In genomic region chr17:2023692-2024571, GRCh38 we compare ENCODE assay signal across 8 cellular contexts. TPM values are rescaled to one million over a fixed set of nuclear protein-coding genes. Genes with fewer than 3 reads are reported as not detected.
DNase-seq lines count a peak whose midpoint lies in the region; ATAC-seq, FAIRE-seq and TF ChIP-seq lines count a peak whose summit lies in the region.

No MANE protein-coding gene starts in this region.

- H3K9me3 Mint-ChIP-seq in activated naive CD8-positive, alpha-beta T cell treated with anti-CD3 and anti-CD28 coated beads, Interleukin-2, amount 50 U/mL, for 24 hours: no peaks in the 10 kb centered on the region

- no peaks in the 10 kb centered on the region for H3K9me3 ChIP-seq in right atrium auricular region

- peak overlapping the region in 1 of 2 donors; percentile 75 for H3K27ac ChIP-seq in right atrium auricular region

- no peak for TF ChIP-seq CTCF in right atrium auricular region (IDR thresholded peaks at IDR 0.05)

- H3K36me3 ChIP-seq in right atrium auricular region: no peaks in the 10 kb centered on the region

- H3K27me3 ChIP-seq in right atrium auricular region: no peaks in the 10 kb centered on the region

- H3K4me3 Mint-ChIP-seq in activated naive CD8-positive, alpha-beta T cell treated with anti-CD3 and anti-CD28 coated beads, Interleukin-2, amount 50 U/mL, for 24 hours: peak overlapping the region; percentile 68

- intact Hi-C loops in sciatic nerve (cut with DNase I): loop anchor here (10.0 kb wide), 1 partner anchor 119 kb away; no protein-coding TSS in a partner anchor

- H3K36me3 Mint-ChIP-seq in activated naive CD8-positive, alpha-beta T cell treated with anti-CD3 and anti-CD28 coated beads, Interleukin-2, amount 50 U/mL, for 24 hours (ENCODE audit: low read depth): no peaks in the 10 kb centered on the region

- H3K4me3 ChIP-seq in right atrium auricular region: peak overlapping the region; percentile 43 to 69

- FAIRE-seq in GM19239 (lab: Jason Lieb, UNC): no peak

- no peak for ATAC-seq in activated naive CD8-positive, alpha-beta T cell treated with anti-CD3 and anti-CD28 coated beads, Interleukin-2, amount 50 U/mL, for 24 hours
- peak; percentile 77 for ATAC-seq in sciatic nerve

- H3K4me1 ChIP-seq in right atrium auricular region: peaks cover 0 to 43% of the 10 kb centered on the region in 2 donors

- H3K4me1 Mint-ChIP-seq in activated naive CD8-positive, alpha-beta T cell treated with anti-CD3 and anti-CD28 coated beads, Interleukin-2, amount 50 U/mL, for 24 hours: peaks cover 16% of the 10 kb centered on the region

- H3K27me3 Mint-ChIP-seq in activated naive CD8-positive, alpha-beta T cell treated with anti-CD3 and anti-CD28 coated beads, Interleukin-2, amount 50 U/mL, for 24 hours: peaks cover 36% of the 10 kb centered on the region

- H3K27ac Mint-ChIP-seq in activated naive CD8-positive, alpha-beta T cell treated with anti-CD3 and anti-CD28 coated beads, Interleukin-2, amount 50 U/mL, for 24 hours: no peak overlapping the region

- DNase-seq in GF-D8 (lab: John Stamatoyannopoulos, UW) (peak; percentile 6), NCI-H2227 treated with DMSO at 0.1 percent for 48 hours (lab: John Stamatoyannopoulos, UW) (peak; percentile 11), right atrium auricular region (ENCODE audit: low spot score) (no peak), sciatic nerve (ENCODE audit: low spot score) (peak; percentile 81), GM19239 (ENCODE audit: insufficient read length, low spot score) (no peak), NCI-H187 (lab: John Stamatoyannopoulos, UW) (no peak)
- DNase-seq in activated naive CD8-positive, alpha-beta T cell treated with anti-CD3 and anti-CD28 coated beads, Interleukin-2, amount 50 U/mL, for 24 hours: peak; percentile 24
- no peak for DNase-seq in activated CD4-positive, CD25-positive, alpha-beta regulatory T cell (lab: John Stamatoyannopoulos, UW)

RNA-seq across cellular contexts. Expression of gene RTN4RL1, which starts 1.2 kb away (rescaled TPM):
- total RNA-seq in right atrium auricular region (1 to 10 TPM; 1.8 to 5.0 TPM), sciatic nerve (5.8 TPM)

RNA-seq across cellular contexts. Expression of gene DPH1, which starts 6.0 kb away (rescaled TPM):
- total RNA-seq in right atrium auricular region (10 to 100 TPM; 17.2 to 21.6 TPM), sciatic nerve (37.7 TPM)

RNA-seq across cellular contexts. Expression of gene OVCA2, which starts 17.9 kb away (rescaled TPM):
- total RNA-seq in right atrium auricular region (10 to 100 TPM; 29.6 to 31.7 TPM), sciatic nerve (12.9 TPM)

RNA-seq across cellular contexts. Expression of gene HIC1, which starts 31.0 kb away (rescaled TPM):
- 10 to 100 TPM; 15.5 to 18.0 TPM for total RNA-seq in right atrium auricular region
- 85.0 TPM for total RNA-seq in sciatic nerve

Comparison
In these comparisons a context has a peak if more than half of its experiments do, and no peak if none do; other contexts are left out.
1. DNase-seq: peak in GF-D8 (single experiment), NCI-H2227 treated with DMSO at 0.1 percent for 48 hours (single experiment), activated naive CD8-positive, alpha-beta T cell treated with anti-CD3 and anti-CD28 coated beads, Interleukin-2, amount 50 U/mL, for 24 hours (single experiment) and sciatic nerve (single experiment); none in right atrium auricular region (single experiment), GM19239 (single experiment), NCI-H187 (0 of 2) and activated CD4-positive, CD25-positive, alpha-beta regulatory T cell (0 of 4).